ENCODE assay signal across 8 cellular contexts in genomic region chr21:44802396-44803153, GRCh38. TPM values are rescaled to one million over a fixed set of nuclear protein-coding genes. Genes with fewer than 3 reads are reported as not detected.
DNase-seq lines count a peak whose midpoint lies in the region; ATAC-seq and TF ChIP-seq lines count a peak whose summit lies in the region.

No MANE protein-coding gene starts in this region.

- peak; percentile 19 for ATAC-seq in IMR-90 (ENCODE audit: low read depth)
- no peak for ATAC-seq in GM19455 (IDR thresholded peaks at IDR 0.05; ENCODE audit: unreplicated experiment)

- POLR2A ChIA-PET in IMR-90 (lab: Charles Lee; ENCODE audit: unreplicated experiment) = no interaction called here

- BruUV-seq in IMR-90 (replicated peaks; lab: Mats Ljungman, UMichigan) = no TSS peak

- H3K9me3 Mint-ChIP-seq in activated naive CD8-positive, alpha-beta T cell treated with anti-CD3 and anti-CD28 coated beads for 36 hours = no peaks in the 10 kb centered on the region

- H3K9ac ChIP-seq in IMR-90 (ENCODE audit: low read depth, low read length) = peak overlapping the region; percentile 58

- 0 out of 2 replicates have a peak overlapping the region, but pooled peaks have one; percentile 56 for H3K23ac ChIP-seq in IMR-90 (ENCODE audit: low read depth, low read length)

- H3K18ac ChIP-seq in IMR-90 (ENCODE audit: low read depth, low read length) = no peak overlapping the region

- H2AK5ac ChIP-seq in IMR-90 (ENCODE audit: low read depth, low read length) = peak overlapping the region; percentile 25

- H3K36me3 ChIP-seq in IMR-90 (ENCODE audit: control insufficient read depth, insufficient read depth, low read length) = peaks cover 29% of the 10 kb centered on the region
- peaks cover 14 to 25% of the 10 kb centered on the region in 2 donors for H3K36me3 ChIP-seq in thyroid gland

- DNase-seq in NCI-H146 (lab: John Stamatoyannopoulos, UW) = peak; percentile 11
- no peak for DNase-seq in NCI-H146 treated with DMSO at 0.1 percent for 48 hours (lab: John Stamatoyannopoulos, UW; ENCODE audit: unreplicated experiment)
- no peak for DNase-seq in IMR-90
- DNase-seq in activated naive CD8-positive, alpha-beta T cell treated with anti-CD3 and anti-CD28 coated beads for 36 hours = no peak
- peak; percentile 34 for DNase-seq in kidney tubule cell (ENCODE audit: low spot score)
- DNase-seq in thyroid gland = no peak
- no peak for DNase-seq in DMS79 treated with DMSO at 0.1 percent for 48 hours (lab: John Stamatoyannopoulos, UW)

- H3K27ac ChIP-seq in IMR-90 (ENCODE audit: insufficient read depth, low read length) (peak overlapping the region; percentile 98), thyroid gland (peak overlapping the region in 1 of 3 donors; percentile 58)

- no peak overlapping the region for H4K5ac ChIP-seq in IMR-90 (ENCODE audit: low read depth, low read length)

- no peak for TF ChIP-seq RAD21 in IMR-90 (IDR thresholded peaks at IDR 0.05; ENCODE audit: low read length)

- CTCF ChIA-PET in IMR-90 (lab: Yijun Ruan, JAX) = interaction anchor here (0.9 kb wide), 1 partner anchor 9 kb away, joined by 3 read pairs; no protein-coding TSS in a partner anchor

- H3K4me3 ChIP-seq in IMR-90 (ENCODE audit: insufficient read depth, low read depth, low read length) = peak overlapping the region; percentile 100
- H3K4me3 ChIP-seq in thyroid gland (replicated peaks in 1 of 3) = peak overlapping the region; percentile 36 to 90 (median 81)

- peak overlapping the region; percentile 88 for H3K4me3 Mint-ChIP-seq in activated naive CD8-positive, alpha-beta T cell treated with anti-CD3 and anti-CD28 coated beads for 36 hours

- no peak for TF ChIP-seq CTCF in IMR-90 (conservative IDR thresholded peaks at IDR 0.05; ENCODE audit: low read depth, low read length)
- TF ChIP-seq CTCF in thyroid gland (IDR thresholded peaks at IDR 0.05) = no peak

- H2BK120ac ChIP-seq in IMR-90 (ENCODE audit: low read depth, low read length) = no peak overlapping the region

- TF ChIP-seq POLR2A in IMR-90 (IDR thresholded peaks at IDR 0.05; ENCODE audit: low read depth, low read length) (no peak), thyroid gland (IDR thresholded peaks at IDR 0.05) (no peak)

- dilution Hi-C loops in IMR-90 (cut with HindIII; ENCODE audit: low sequenced_read_pairs, unreplicated experiment) = no loop called here

- H2AFZ ChIP-seq in IMR-90 (replicated peaks; ENCODE audit: low read length, poor library complexity) = peak overlapping the region; percentile 99

- no peaks in the 10 kb centered on the region for H3K27me3 Mint-ChIP-seq in activated naive CD8-positive, alpha-beta T cell treated with anti-CD3 and anti-CD28 coated beads for 36 hours

- H3K27ac Mint-ChIP-seq in activated naive CD8-positive, alpha-beta T cell treated with anti-CD3 and anti-CD28 coated beads for 36 hours = peak overlapping the region; percentile 88

- peak overlapping the region; percentile 26; the same call in 1 of the 2 replicates for H3K56ac ChIP-seq in IMR-90 (ENCODE audit: extremely low read depth, insufficient read depth, low read length)

- H3K4ac ChIP-seq in IMR-90 (ENCODE audit: low read depth, low read length) = peak overlapping the region; percentile 30; the same call in 1 of the 2 replicates

- in situ Hi-C loops in IMR-90 (cut with MboI; ENCODE audit: low sequenced_read_pairs) = loop anchor here (25.0 kb wide), 1 partner anchor 310 kb away; no protein-coding TSS in a partner anchor

- H2BK5ac ChIP-seq in IMR-90 (ENCODE audit: low read depth, low read length, poor library complexity, severe bottlenecking) = no peak overlapping the region

- H3K4me1 ChIP-seq in IMR-90 (ENCODE audit: control insufficient read depth, insufficient read depth, low read length) (peaks cover 2% of the 10 kb centered on the region; the same call in 1 of the 2 replicates), thyroid gland (peaks cover 28 to 36% of the 10 kb centered on the region in 2 donors)

- H3K27me3 ChIP-seq in IMR-90 (ENCODE audit: control insufficient read depth, insufficient read depth, low read length) (no peaks in the 10 kb centered on the region), thyroid gland (no peaks in the 10 kb centered on the region)

- H3K4me1 Mint-ChIP-seq in activated naive CD8-positive, alpha-beta T cell treated with anti-CD3 and anti-CD28 coated beads for 36 hours = peaks cover 47% of the 10 kb centered on the region

- H2BK15ac ChIP-seq in IMR-90 (ENCODE audit: low read depth, low read length) = no peak overlapping the region

- H3K36me3 Mint-ChIP-seq in activated naive CD8-positive, alpha-beta T cell treated with anti-CD3 and anti-CD28 coated beads for 36 hours = peaks cover 62% of the 10 kb centered on the region

- peak overlapping the region in 1 of 2 experiments; percentile 97; a peak in 2 of 4 replicates for H4K8ac ChIP-seq in IMR-90 (ENCODE audit: low read depth in 2 of 2, low read length in 2 of 2)

- peaks cover 35% of the 10 kb centered on the region for H4K20me1 ChIP-seq in IMR-90 (ENCODE audit: insufficient read depth, low read length)

- no peak overlapping the region for H2BK20ac ChIP-seq in IMR-90 (ENCODE audit: low read depth, low read length)

- H3K79me1 ChIP-seq in IMR-90 (ENCODE audit: low read depth in 1 of 2, low read length in 2 of 2) = peaks cover 44 to 86% of the 10 kb centered on the region in 2 experiments

- peak overlapping the region; percentile 79 for H2AK9ac ChIP-seq in IMR-90 (replicated peaks; ENCODE audit: low read depth, low read length, poor library complexity)

- WGBS in IMR-90 (ENCODE audit: extremely low coverage in 2 of 2, insufficient read length in 1 of 2), 2 experiments = 46% methylated on average over 8 of the region's 32 CpGs; no CpG with 5 or more reads in 1 of the 2 experiments
- 29 to 31% methylated on average over 23 to 25 of the region's 32 CpGs for WGBS in thyroid gland, 2 donors

- intact Hi-C loops in IMR-90 (cut with micrococcal nuclease) = loop anchor here (5.0 to 10.0 kb wide), 2 partner anchors 70 to 332 kb away; partner anchors contain the start of gene PTTG1IP
- intact Hi-C loops in thyroid gland (cut with DNase I) = loop anchor here (5.0 kb wide), 1 partner anchor 70 kb away; the partner anchor contains the start of gene PTTG1IP

- H4K91ac ChIP-seq in IMR-90 (ENCODE audit: insufficient read depth, low read depth, low read length) = no peak overlapping the region

- peak overlapping the region; percentile 87 for H3K4me2 ChIP-seq in IMR-90 (ENCODE audit: low read depth, low read length)

- no peak overlapping the region for H3K14ac ChIP-seq in IMR-90 (replicated peaks; ENCODE audit: low read depth, low read length)

- peaks cover 3% of the 10 kb centered on the region; the same call in 1 of the 2 replicates for H3K9me1 ChIP-seq in IMR-90 (ENCODE audit: insufficient read depth, low read length)

- H3K9me3 ChIP-seq in IMR-90 (ENCODE audit: control insufficient read depth, insufficient read depth, low read length) (no peaks in the 10 kb centered on the region), thyroid gland (no peaks in the 10 kb centered on the region)

TF ChIP-seq in IMR-90, 13 proteins besides CTCF, POLR2A, EP300 and RAD21 (continues in another document):
- TF ChIP-seq RFX5 (IDR thresholded peaks at IDR 0.05; ENCODE audit: low read depth, low read length) (no peak), ELK1 (IDR thresholded peaks at IDR 0.05; ENCODE audit: borderline replicate concordance, low read depth, low read length) (no peak), USF2 (IDR thresholded peaks at IDR 0.05; ENCODE audit: low read depth, low read length) (no peak), BHLHE40 (IDR thresholded peaks at IDR 0.05; ENCODE audit: low read depth, low read length) (no peak), SMC3 (IDR thresholded peaks at IDR 0.05; ENCODE audit: low read depth, low read length) (no peak), MAFK (IDR thresholded peaks at IDR 0.05; ENCODE audit: low read depth, low read length) (no peak), FOS (IDR thresholded peaks at IDR 0.05; ENCODE audit: low read depth, low read length) (no peak), CHD1 (IDR thresholded peaks at IDR 0.05; ENCODE audit: low read depth, low read length) (no peak), CEBPB (IDR thresholded peaks at IDR 0.05; ENCODE audit: low read depth, low read length) (no peak), MXI1 (IDR thresholded peaks at IDR 0.05; ENCODE audit: borderline replicate concordance, low read depth, low read length) (no peak), RCOR1 (IDR thresholded peaks at IDR 0.05; ENCODE audit: insufficient replicate concordance, low read length) (no peak), MAZ (IDR thresholded peaks at IDR 0.05; ENCODE audit: borderline replicate concordance, low read depth, low read length) (no peak)

RNA-seq across cellular contexts. Expression of gene UBE2G2, which starts 1.0 kb away (rescaled TPM):
- 65.4 and 75.8 TPM in 2 replicates for total RNA-seq in IMR-90 (2012; rRNA removed)
- 81.9 and 91.7 TPM in 2 replicates for polyA plus RNA-seq in IMR-90 (2012; rRNA removed)
- polyA plus RNA-seq in IMR-90 (2012; cell fraction: cytosol; rRNA removed) = 51.8 and 81.4 TPM in 2 replicates
- polyA plus RNA-seq in IMR-90 (2012; cell fraction: nucleus; rRNA removed; ENCODE audit: low replicate concordance) = 112 and 205 TPM in 2 replicates
- total RNA-seq in activated naive CD8-positive, alpha-beta T cell treated with anti-CD3 and anti-CD28 coated beads for 36 hours = 100 to 1,000 TPM; 115 to 124 TPM
- total RNA-seq in thyroid gland = 100 to 1,000 TPM in 1 of 4 donors, 10 to 100 TPM in 3; 90.4 to 127 (median 95.3) TPM

RNA-seq across cellular contexts. Expression of gene SUMO3, which starts 15.3 kb away (rescaled TPM):
- total RNA-seq in IMR-90 (2012; rRNA removed) (64.9 and 103 TPM in 2 replicates), thyroid gland (100 to 1,000 TPM in 1 of 4 donors, 10 to 100 TPM in 3; 65.7 to 127 (median 87.8) TPM)
- 101 and 104 TPM in 2 replicates for polyA plus RNA-seq in IMR-90 (2012; rRNA removed)
- 73.7 and 82.6 TPM in 2 replicates for polyA plus RNA-seq in IMR-90 (2012; cell fraction: cytosol; rRNA removed)
- polyA plus RNA-seq in IMR-90 (2012; cell fraction: nucleus; rRNA removed; ENCODE audit: low replicate concordance) = 23.5 and 36.3 TPM in 2 replicates
- 10 to 100 TPM; 90.5 to 92.5 TPM for total RNA-seq in activated naive CD8-positive, alpha-beta T cell treated with anti-CD3 and anti-CD28 coated beads for 36 hours

Comparison
In these comparisons a context has a peak if more than half of its experiments do, and no peak if none do; other contexts are left out.
1. DNase-seq: peak in NCI-H146 (single experiment) and kidney tubule cell (single experiment); none in NCI-H146 treated with DMSO at 0.1 percent for 48 hours (single experiment), IMR-90 (single experiment), activated naive CD8-positive, alpha-beta T cell treated with anti-CD3 and anti-CD28 coated beads for 36 hours (single experiment), thyroid gland (0 of 2) and DMS79 treated with DMSO at 0.1 percent for 48 hours (single experiment).